ENCODE assay signal across 8 cellular contexts in the genomic region with DNA sequence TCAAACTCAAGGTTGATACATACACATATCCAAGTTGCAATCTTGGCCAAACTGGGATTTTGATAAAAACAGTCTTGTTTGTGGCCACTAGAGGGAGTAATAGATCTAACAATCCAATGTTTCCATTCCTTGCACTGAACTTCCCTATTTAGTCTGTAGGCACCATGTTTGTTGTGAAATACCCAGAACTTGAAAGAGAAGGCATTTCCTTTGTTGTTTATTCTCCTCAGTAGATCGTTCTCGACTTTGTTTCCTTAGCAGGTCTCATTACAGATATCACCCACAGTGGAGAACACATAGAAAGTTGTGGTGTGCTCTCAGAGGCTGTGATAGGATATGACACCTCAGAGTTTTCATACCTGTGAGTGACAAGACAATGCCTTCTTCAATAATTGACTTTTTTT.
DNase-seq lines count a peak whose midpoint lies in the region; ATAC-seq and TF ChIP-seq lines count a peak whose summit lies in the region.

No MANE protein-coding gene starts in this region.

- ATAC-seq in GM21423 (IDR thresholded peaks at IDR 0.05; ENCODE audit: unreplicated experiment) (peak; percentile 53), left lobe of liver (peak; percentile 83)

- CTCF ChIA-PET in RWPE1 (lab: Yijun Ruan, JAX) = interaction anchor here (0.6 to 2.9 kb wide), 12 partner anchors 62 to 253 kb away, joined by 3 to 24 read pairs (median 4); no protein-coding TSS in a partner anchor

- TF ChIP-seq CTCF in RWPE1 (conservative IDR thresholded peaks at IDR 0.05; ENCODE audit: low read depth) = peak; percentile 74

- no peak overlapping the region for H3K27ac ChIP-seq in RWPE1
- peak overlapping the region; percentile 50 for H3K27ac ChIP-seq in cingulate gyrus (ENCODE audit: low read depth, low read length)
- H3K27ac ChIP-seq in temporal lobe (ENCODE audit: low read depth, low read length) = peak overlapping the region; percentile 10

- DNase-seq in EH (ENCODE audit: low read depth) (peak; percentile 71), Kasumi-1 (lab: John Stamatoyannopoulos, UW) (peak; percentile 99 to 100), RWPE1 (ENCODE audit: low spot score) (peak; percentile 66), left lobe of liver (ENCODE audit: low spot score) (no peak), cortex of kidney (lab: John Stamatoyannopoulos, UW) (no peak)

- POLR2A ChIA-PET in RWPE1 (lab: Yijun Ruan, JAX; ENCODE audit: low non-redundant PET) = no interaction called here

Comparison
In these comparisons a context has a peak if more than half of its experiments do, and no peak if none do; other contexts are left out.
1. DNase-seq: peak in EH (single experiment), Kasumi-1 (2 of 2) and RWPE1 (single experiment); none in left lobe of liver (single experiment) and cortex of kidney (single experiment).